3 cellular contexts compared by ENCODE assay signal in genomic region chr3:18494251-18494650, GRCh38.
"Had no signal": no experiment of that assay in that cellular context is flagged by ENCODE, and none has a peak within 500 bp of the region (broad histone marks: within the 10 kb centered on the region; RNA-seq: fewer than 3 reads in every experiment).

No MANE protein-coding gene starts in this region.

- H3K4me3 ChIP-seq: GM12878 had no signal

- DNase-seq: GDM1, GF-D8 had no signal

- ATAC-seq: GM12878 had no signal
